In genomic region chr17:73371285-73371684, GRCh38 we compare ENCODE assay signal across 17 cellular contexts. TPM values are rescaled to one million over a fixed set of nuclear protein-coding genes. Genes with fewer than 3 reads are reported as not detected.
A peak's percentile ranks its signal among the peaks of the same experiment; 100 is the strongest.
DNase-seq lines count a peak whose midpoint lies in the region; ATAC-seq and TF ChIP-seq lines count a peak whose summit lies in the region.
"Had no signal": no experiment of that assay in that cellular context is flagged by ENCODE, and none has a peak within 500 bp of the region (broad histone marks: within the 10 kb centered on the region; RNA-seq: fewer than 3 reads in every experiment).

No MANE protein-coding gene starts in this region.

- H3K4me3 Mint-ChIP-seq in naive thymus-derived CD4-positive, alpha-beta T cell = no peak overlapping the region
- H3K4me3 Mint-ChIP-seq: activated naive CD4-positive, alpha-beta T cell treated with anti-CD3 and anti-CD28 coated beads for 36 hours; H9; stimulated activated naive B cell treated with anti-CD40 and anti-IgM and Interleukin-4, amounts not matched to agents 10 μg/mL and 1 μg/mL and 100 μg/mL, for 72 hours; T-helper 2 cell treated with Interferon-gamma antibody and Interleukin-4, amounts not matched to agents 5 μg/mL and 100 μg/mL, for 36 hours had no signal

- H3K36me3 Mint-ChIP-seq in naive thymus-derived CD4-positive, alpha-beta T cell = no peaks in the 10 kb centered on the region

- no peak for TF ChIP-seq EP300 in tibial nerve (IDR thresholded peaks at IDR 0.05)

- H3K27ac Mint-ChIP-seq in naive thymus-derived CD4-positive, alpha-beta T cell = no peak overlapping the region
- H3K27ac Mint-ChIP-seq: activated naive CD4-positive, alpha-beta T cell treated with anti-CD3 and anti-CD28 coated beads for 36 hours; stimulated activated naive B cell treated with anti-CD40 and anti-IgM and Interleukin-4, amounts not matched to agents 10 μg/mL and 1 μg/mL and 100 μg/mL, for 72 hours; T-helper 2 cell treated with Interferon-gamma antibody and Interleukin-4, amounts not matched to agents 5 μg/mL and 100 μg/mL, for 36 hours had no signal

- peaks cover 0 to 6% (median 0%) of the 10 kb centered on the region in 5 donors for H3K27me3 Mint-ChIP-seq in naive thymus-derived CD4-positive, alpha-beta T cell
- H3K27me3 Mint-ChIP-seq: stimulated activated naive B cell treated with anti-CD40 and anti-IgM and Interleukin-4, amounts not matched to agents 10 μg/mL and 1 μg/mL and 100 μg/mL, for 72 hours had no signal

- H3K9me3 ChIP-seq in tibial nerve = no peaks in the 10 kb centered on the region
- no peaks in the 10 kb centered on the region for H3K9me3 ChIP-seq in naive thymus-derived CD4-positive, alpha-beta T cell (ENCODE audit: control insufficient read depth in 2 of 3, low read length in 3 of 3)
- H3K9me3 ChIP-seq: lower lobe of right lung, ovary had no signal

- no peak for TF ChIP-seq POLR2A in tibial nerve (IDR thresholded peaks at IDR 0.05)

- 36 to 48% methylated on average over 6 of the region's 6 CpGs for WGBS in tibial nerve, 2 donors

- peak; percentile 84 for DNase-seq in AG20443 (ENCODE audit: low spot score)
- peak; percentile 4 for DNase-seq in HS-27A (ENCODE audit: low read depth)
- DNase-seq in astrocyte of the hippocampus (ENCODE audit: low read depth, low spot score) = peak; percentile 76
- DNase-seq in kidney glomerular epithelial cell (lab: John Stamatoyannopoulos, UW) = peak; percentile 75
- DNase-seq in left lobe of liver (ENCODE audit: low spot score) = no peak
- DNase-seq in tibial nerve (ENCODE audit: low spot score in 2 of 2) = no peak
- no peak for DNase-seq in naive thymus-derived CD4-positive, alpha-beta T cell
- no peak for DNase-seq in activated gamma-delta T cell (lab: John Stamatoyannopoulos, UW)
- DNase-seq: activated naive CD4-positive, alpha-beta T cell treated with anti-CD3 and anti-CD28 coated beads for 36 hours; H9; head of caudate nucleus; lower lobe of right lung; ovary; stimulated activated naive B cell treated with anti-CD40 and anti-IgM and Interleukin-4, amounts not matched to agents 10 μg/mL and 1 μg/mL and 100 μg/mL, for 72 hours had no signal

- H3K4me1 Mint-ChIP-seq in naive thymus-derived CD4-positive, alpha-beta T cell = peaks cover 0 to 3% (median 0%) of the 10 kb centered on the region in 7 donors

- H3K4me1 ChIP-seq in tibial nerve = peaks cover 0 to 11% (median 1%) of the 10 kb centered on the region in 4 donors
- H3K4me1 ChIP-seq in naive thymus-derived CD4-positive, alpha-beta T cell (ENCODE audit: control insufficient read depth in 2 of 2, insufficient read depth in 2 of 2, low read length in 2 of 2) = no peaks in the 10 kb centered on the region

- H3K27me3 ChIP-seq in tibial nerve = no peaks in the 10 kb centered on the region
- no peaks in the 10 kb centered on the region for H3K27me3 ChIP-seq in naive thymus-derived CD4-positive, alpha-beta T cell (ENCODE audit: control insufficient read depth in 2 of 2, insufficient read depth in 2 of 2, low read length in 2 of 2)
- H3K27me3 ChIP-seq: ovary had no signal

- CTCF ChIA-PET in naive thymus-derived CD4-positive, alpha-beta T cell (lab: Charles Lee) = interaction anchor here (0.7 to 4.8 kb wide), 5 partner anchors 26 to 645 kb away, joined by 3 to 78 read pairs (median 8); no protein-coding TSS in a partner anchor

- POLR2A ChIA-PET in naive thymus-derived CD4-positive, alpha-beta T cell (lab: Charles Lee) = no interaction called here

- intact Hi-C loops in naive thymus-derived CD4-positive, alpha-beta T cell (cut with micrococcal nuclease) = no loop called here

- ATAC-seq in left lobe of liver = no peak
- no peak for ATAC-seq in naive thymus-derived CD4-positive, alpha-beta T cell
- ATAC-seq: lower lobe of right lung; stimulated activated naive B cell treated with anti-CD40 and anti-IgM and Interleukin-4, amounts not matched to agents 10 μg/mL and 1 μg/mL and 100 μg/mL, for 72 hours had no signal

- no peaks in the 10 kb centered on the region for H3K9me3 Mint-ChIP-seq in naive thymus-derived CD4-positive, alpha-beta T cell
- H3K9me3 Mint-ChIP-seq: activated naive CD4-positive, alpha-beta T cell treated with anti-CD3 and anti-CD28 coated beads for 36 hours; H9; stimulated activated naive B cell treated with anti-CD40 and anti-IgM and Interleukin-4, amounts not matched to agents 10 μg/mL and 1 μg/mL and 100 μg/mL, for 72 hours; T-helper 2 cell treated with Interferon-gamma antibody and Interleukin-4, amounts not matched to agents 5 μg/mL and 100 μg/mL, for 36 hours had no signal

- H3K36me3 ChIP-seq in tibial nerve = peaks cover 0 to 2% (median 0%) of the 10 kb centered on the region in 3 donors
- no peaks in the 10 kb centered on the region for H3K36me3 ChIP-seq in naive thymus-derived CD4-positive, alpha-beta T cell (ENCODE audit: control insufficient read depth in 2 of 3, insufficient read depth in 3 of 3, low read length in 3 of 3)
- H3K36me3 ChIP-seq: lower lobe of right lung, ovary had no signal

- no peak overlapping the region for H3K4me3 ChIP-seq in tibial nerve
- H3K4me3 ChIP-seq in naive thymus-derived CD4-positive, alpha-beta T cell (ENCODE audit: low read length) = no peak overlapping the region
- H3K4me3 ChIP-seq: coronary artery, lower lobe of right lung, ovary had no signal

- TF ChIP-seq CTCF in tibial nerve (IDR thresholded peaks at IDR 0.05) = no peak

- no peak overlapping the region for H3K27ac ChIP-seq in tibial nerve
- no peak overlapping the region for H3K27ac ChIP-seq in naive thymus-derived CD4-positive, alpha-beta T cell (ENCODE audit: low read depth, low read length)
- H3K27ac ChIP-seq: coronary artery, lower lobe of right lung, ovary had no signal

RNA-seq across cellular contexts. Expression of gene CDC42EP4, which starts 59.5 kb away (rescaled TPM):
- total RNA-seq in left lobe of liver = 35.5 TPM
- total RNA-seq in tibial nerve = 100 to 1,000 TPM in 3 of 4 donors, 10 to 100 TPM in 1; 93.3 to 121 (median 117) TPM
- 10 to 100 TPM in 1 of 5 experiments, 1 to 10 TPM in 4; 1.4 to 15.8 (median 2.0) TPM for total RNA-seq in naive thymus-derived CD4-positive, alpha-beta T cell
- polyA plus RNA-seq in naive thymus-derived CD4-positive, alpha-beta T cell = under 1 TPM; 0.19 to 0.28 TPM
- total RNA-seq: OCI-LY7 had no signal

Comparison
In these comparisons a context has a peak if more than half of its experiments do, and no peak if none do; other contexts are left out.
1. DNase-seq: peak in AG20443 (single experiment), HS-27A (single experiment), astrocyte of the hippocampus (single experiment) and kidney glomerular epithelial cell (single experiment); none in left lobe of liver (single experiment), tibial nerve (0 of 2), naive thymus-derived CD4-positive, alpha-beta T cell (0 of 9) and activated gamma-delta T cell (single experiment).